17 cellular contexts compared by ENCODE assay signal in the genomic region with DNA sequence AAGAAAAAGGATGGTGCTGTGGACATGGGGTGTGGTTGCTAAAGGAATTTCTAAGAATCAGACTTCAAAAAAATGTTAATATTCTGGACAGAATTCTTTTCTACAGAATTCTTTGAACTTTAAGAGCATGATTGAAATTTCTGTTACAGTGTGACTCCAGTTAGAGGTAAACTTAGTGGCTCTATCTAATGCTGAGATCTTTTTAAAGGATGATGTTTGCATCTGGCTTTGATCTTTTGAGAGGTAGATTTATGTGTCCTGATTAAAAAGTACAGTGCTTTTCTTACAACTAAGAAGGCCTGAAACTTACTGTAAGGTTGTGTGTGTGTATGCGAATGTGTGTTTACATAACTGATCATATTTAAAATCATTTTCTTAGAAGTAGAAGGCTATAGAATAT. TPM values are rescaled to one million over a fixed set of nuclear protein-coding genes. Genes with fewer than 3 reads are reported as not detected.
DNase-seq lines count a peak whose midpoint lies in the region; ATAC-seq and TF ChIP-seq lines count a peak whose summit lies in the region.
"Had no signal": no experiment of that assay in that cellular context is flagged by ENCODE, and none has a peak within 500 bp of the region (broad histone marks: within the 10 kb centered on the region; RNA-seq: fewer than 3 reads in every experiment).

No MANE protein-coding gene starts in this region.

- WGBS in esophagus squamous epithelium, 2 donors, result 81 to 94% methylated on average over 1 of the region's 1 CpG

- TF ChIP-seq CTCF in esophagus squamous epithelium (IDR thresholded peaks at IDR 0.05), result no peak

- H3K36me3 ChIP-seq in esophagus squamous epithelium, result peaks cover 0 to 23% (median 0%) of the 10 kb centered on the region in 3 donors
- H3K36me3 ChIP-seq: HAP-1 had no signal

- peak overlapping the region; percentile 40 for H3K4me3 Mint-ChIP-seq in stimulated activated naive CD8-positive, alpha-beta T cell treated with anti-CD3 and anti-CD28 coated beads, Interleukin-15, Interleukin-2, amounts not matched to agents 100 ng/mL and 50 ng/mL, for 24 hours
- H3K4me3 Mint-ChIP-seq in activated CD8-positive, alpha-beta T cell treated with anti-CD3 and anti-CD28 coated beads, Interleukin-2, amount 10 ng/mL, durations not matched to agents 7 days and 5 days, result peak overlapping the region; percentile 53

- TF ChIP-seq POLR2A in esophagus squamous epithelium (IDR thresholded peaks at IDR 0.05), result no peak

- peak overlapping the region in 3 of 4 donors; percentile 76 to 85 (median 76) for H3K27ac ChIP-seq in esophagus squamous epithelium
- H3K27ac ChIP-seq: tibial nerve had no signal

- H3K27me3 Mint-ChIP-seq in stimulated activated naive CD8-positive, alpha-beta T cell treated with anti-CD3 and anti-CD28 coated beads, Interleukin-15, Interleukin-2, amounts not matched to agents 100 ng/mL and 50 ng/mL, for 24 hours, result no peaks in the 10 kb centered on the region
- H3K27me3 Mint-ChIP-seq in activated CD8-positive, alpha-beta T cell treated with anti-CD3 and anti-CD28 coated beads, Interleukin-2, amount 10 ng/mL, durations not matched to agents 7 days and 5 days (ENCODE audit: low read depth), result no peaks in the 10 kb centered on the region

- intact Hi-C loops in esophagus squamous epithelium (cut with DNase I), result no loop called here

- H3K4me3 ChIP-seq in esophagus squamous epithelium, result no peak overlapping the region
- H3K4me3 ChIP-seq: HAP-1, tibial nerve had no signal

- H3K4me1 Mint-ChIP-seq in stimulated activated naive CD8-positive, alpha-beta T cell treated with anti-CD3 and anti-CD28 coated beads, Interleukin-15, Interleukin-2, amounts not matched to agents 100 ng/mL and 50 ng/mL, for 24 hours (ENCODE audit: low read depth), result peaks cover 97% of the 10 kb centered on the region
- H3K4me1 Mint-ChIP-seq in activated CD8-positive, alpha-beta T cell treated with anti-CD3 and anti-CD28 coated beads, Interleukin-2, amount 10 ng/mL, durations not matched to agents 7 days and 5 days (ENCODE audit: low read depth), result peaks cover 92% of the 10 kb centered on the region

- peak overlapping the region; percentile 95 for H3K27ac Mint-ChIP-seq in stimulated activated naive CD8-positive, alpha-beta T cell treated with anti-CD3 and anti-CD28 coated beads, Interleukin-15, Interleukin-2, amounts not matched to agents 100 ng/mL and 50 ng/mL, for 24 hours
- peak overlapping the region; percentile 80 for H3K27ac Mint-ChIP-seq in activated CD8-positive, alpha-beta T cell treated with anti-CD3 and anti-CD28 coated beads, Interleukin-2, amount 10 ng/mL, durations not matched to agents 7 days and 5 days

- peaks cover 47% of the 10 kb centered on the region for H3K36me3 Mint-ChIP-seq in stimulated activated naive CD8-positive, alpha-beta T cell treated with anti-CD3 and anti-CD28 coated beads, Interleukin-15, Interleukin-2, amounts not matched to agents 100 ng/mL and 50 ng/mL, for 24 hours (ENCODE audit: low read depth)
- H3K36me3 Mint-ChIP-seq in activated CD8-positive, alpha-beta T cell treated with anti-CD3 and anti-CD28 coated beads, Interleukin-2, amount 10 ng/mL, durations not matched to agents 7 days and 5 days (ENCODE audit: low read depth), result peaks cover 76% of the 10 kb centered on the region

- H3K27me3 ChIP-seq in esophagus squamous epithelium, result no peaks in the 10 kb centered on the region
- H3K27me3 ChIP-seq: tibial nerve had no signal

- H3K9me3 ChIP-seq in esophagus squamous epithelium, result no peaks in the 10 kb centered on the region
- H3K9me3 ChIP-seq: HAP-1 had no signal

- DNase-seq in stimulated activated naive CD8-positive, alpha-beta T cell treated with anti-CD3 and anti-CD28 coated beads, Interleukin-15, Interleukin-2, amounts not matched to agents 100 U/mL and 50 U/mL, for 24 hours, result no peak
- DNase-seq in activated CD8-positive, alpha-beta T cell treated with anti-CD3 and anti-CD28 coated beads, Interleukin-2, amount 10 ng/mL, durations not matched to agents 7 days and 5 days, result no peak
- DNase-seq in esophagus squamous epithelium (lab: John Stamatoyannopoulos, UW) (no peak), AML-193 (lab: John Stamatoyannopoulos, UW) (no peak)
- no peak for DNase-seq in stimulated activated CD4-positive, alpha-beta T cell treated with anti-CD3 and anti-CD28 coated beads, Interleukin-2, amount 100 ng/mL, for 24 hours
- DNase-seq in stimulated activated CD4-positive, alpha-beta T cell treated with anti-CD3 and anti-CD28 coated beads, Interleukin-4, amount 100 ng/mL, for 4 hours, result no peak
- DNase-seq: activated CD4-positive, CD25-positive, alpha-beta regulatory T cell treated with anti-CD3 and anti-CD28 coated beads, Interleukin-2, amount 50 U/mL, for 72 hours; caudate nucleus; NCI-H1105; NCI-H2081; NCI-H510A; retina; T1000 had no signal

- H3K9me3 Mint-ChIP-seq in stimulated activated naive CD8-positive, alpha-beta T cell treated with anti-CD3 and anti-CD28 coated beads, Interleukin-15, Interleukin-2, amounts not matched to agents 100 ng/mL and 50 ng/mL, for 24 hours, result no peaks in the 10 kb centered on the region
- no peaks in the 10 kb centered on the region for H3K9me3 Mint-ChIP-seq in activated CD8-positive, alpha-beta T cell treated with anti-CD3 and anti-CD28 coated beads, Interleukin-2, amount 10 ng/mL, durations not matched to agents 7 days and 5 days (ENCODE audit: insufficient read depth)

- POLR2A ChIA-PET in activated CD8-positive, alpha-beta T cell treated with anti-CD3 and anti-CD28 coated beads, Interleukin-2, amount 10 ng/mL, durations not matched to agents 7 days and 5 days (lab: Charles Lee), result no interaction called here

- ATAC-seq in stimulated activated naive CD8-positive, alpha-beta T cell treated with anti-CD3 and anti-CD28 coated beads, Interleukin-15, Interleukin-2, amounts not matched to agents 100 U/mL and 50 U/mL, for 24 hours, result no peak
- ATAC-seq in activated CD8-positive, alpha-beta T cell treated with anti-CD3 and anti-CD28 coated beads, Interleukin-2, amount 10 ng/mL, durations not matched to agents 7 days and 5 days, result peak; percentile 66
- ATAC-seq in HG02759 (IDR thresholded peaks at IDR 0.05; ENCODE audit: unreplicated experiment), result no peak

- CTCF ChIA-PET in activated CD8-positive, alpha-beta T cell treated with anti-CD3 and anti-CD28 coated beads, Interleukin-2, amount 10 ng/mL, durations not matched to agents 7 days and 5 days (lab: Charles Lee), result interaction anchor here (1.6 kb wide), 1 partner anchor 12 kb away, joined by 5 read pairs; no protein-coding TSS in a partner anchor

- H3K4me1 ChIP-seq in esophagus squamous epithelium, result peaks cover 5 to 100% (median 19%) of the 10 kb centered on the region in 3 donors
- H3K4me1 ChIP-seq: HAP-1 had no signal

RNA-seq across cellular contexts. Expression of a gene that starts 25.4 kb away (rescaled TPM):
- total RNA-seq in activated CD8-positive, alpha-beta T cell treated with anti-CD3 and anti-CD28 coated beads, Interleukin-2, amount 10 ng/mL, durations not matched to agents 7 days and 5 days, result 10 to 100 TPM; 60.7 to 61.3 TPM
- 10 to 100 TPM; 55.4 to 90.5 (median 62.5) TPM for total RNA-seq in esophagus squamous epithelium
